In the genomic region with DNA sequence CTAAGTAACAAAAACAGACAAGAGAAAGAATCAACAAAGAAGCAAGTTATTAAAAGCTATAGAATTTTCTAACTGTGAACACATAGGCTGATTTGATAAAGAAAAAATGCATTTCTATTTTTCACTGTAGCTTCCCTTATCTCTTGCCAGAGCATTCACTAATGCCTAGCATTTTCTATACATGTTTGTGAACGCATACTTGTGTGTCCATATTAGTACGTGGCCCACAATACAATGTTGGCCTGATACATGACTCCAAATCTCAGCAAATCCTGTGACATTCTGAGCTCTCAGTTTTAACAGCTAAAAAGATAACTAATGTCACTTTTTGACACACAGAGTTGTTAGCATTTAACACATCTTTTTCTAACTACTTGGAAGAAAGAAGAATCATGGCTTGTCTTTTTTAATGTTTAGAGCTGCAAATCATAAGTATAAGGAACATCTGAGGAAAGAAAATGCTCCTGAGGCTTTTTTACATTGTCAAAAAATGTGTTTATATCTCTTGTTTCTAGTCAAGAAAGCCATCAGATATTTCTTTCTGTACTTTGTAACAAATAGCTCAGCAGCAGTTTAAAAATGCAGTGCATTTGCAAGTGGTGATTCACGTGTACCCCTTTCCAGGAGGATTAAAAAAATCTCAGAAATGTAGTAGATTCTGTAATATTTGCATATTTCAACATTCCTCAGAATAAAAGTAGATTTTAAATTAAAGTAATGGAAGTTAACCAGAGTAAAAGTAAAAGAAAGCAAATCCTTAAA, we compare ENCODE assay signal across 24 cellular contexts.
DNase-seq lines count a peak whose midpoint lies in the region; ATAC-seq and TF ChIP-seq lines count a peak whose summit lies in the region.
"Had no signal": no experiment of that assay in that cellular context is flagged by ENCODE, and none has a peak within 500 bp of the region (broad histone marks: within the 10 kb centered on the region; RNA-seq: fewer than 3 reads in every experiment).

No MANE protein-coding gene starts in this region.

- no peaks in the 10 kb centered on the region for H3K79me1 ChIP-seq in mesendoderm (ENCODE audit: low read length)

- H3K4me3 ChIP-seq in AG09309 (ENCODE audit: control insufficient read depth, low read depth, low read length) (no peak overlapping the region), cardiac fibroblast (replicated peaks in 1 of 2; ENCODE audit: low read depth in 2 of 2, low read length in 2 of 2) (no peak overlapping the region), mesendoderm (ENCODE audit: low read length) (no peak overlapping the region), transverse colon (no peak overlapping the region)
- H3K4me3 ChIP-seq: gastrocnemius medialis, lower lobe of right lung, right atrium auricular region, vagina had no signal

- no peaks in the 10 kb centered on the region for H3K9me3 ChIP-seq in transverse colon
- H3K9me3 ChIP-seq: gastrocnemius medialis, lower lobe of right lung, right atrium auricular region, vagina had no signal

- intact Hi-C loops in transverse colon (cut with DNase I; ENCODE audit: low total_unique reads): no loop called here

- no peak overlapping the region for H3K4me3 Mint-ChIP-seq in stimulated activated naive CD8-positive, alpha-beta T cell treated with anti-CD3 and anti-CD28 coated beads, Interleukin-15, amount 100 ng/mL, for 72 hours
- H3K4me3 Mint-ChIP-seq: activated CD8-positive, alpha-beta memory T cell treated with anti-CD3 and anti-CD28 coated beads, Interleukin-2, amount 10 ng/mL, durations not matched to agents 7 days and 5 days; activated T-helper 1 cell treated with anti-CD3 and anti-CD28 coated beads, Interleukin-12 subunit alpha, Interleukin-12 subunit beta, Interleukin-2, Interleukin-4 antibody, amounts not matched to agents 30 ng/mL and 10 ng/mL and 1 ng/mL, durations not matched to agents 14 hours and 24 hours and 36 hours had no signal

- no peak overlapping the region for H2BK15ac ChIP-seq in mesendoderm (replicated peaks; ENCODE audit: low read depth)

- no peak overlapping the region for H3K56ac ChIP-seq in mesendoderm (ENCODE audit: low read length)

- TF ChIP-seq EP300 in transverse colon (IDR thresholded peaks at IDR 0.05; ENCODE audit: low read depth): no peak

- H3K23ac ChIP-seq in mesendoderm (ENCODE audit: low read length): no peak overlapping the region

- H3K9ac ChIP-seq in mesendoderm (ENCODE audit: low read length): no peak overlapping the region

- in situ Hi-C loops in transverse colon (cut with MboI; ENCODE audit: low pct_ligation_motif_present in 1 of 4, low pct_unique_long_range_greater_than_20kb in 1 of 4, low sequenced_read_pairs in 3 of 4): no loop called here

- no peak overlapping the region for H3K4me2 ChIP-seq in mesendoderm (ENCODE audit: low read length)

- DNase-seq in AG09309 (ENCODE audit: low read depth) (peak; percentile 8), NCI-H226 (peak; percentile 23), cardiac fibroblast (ENCODE audit: low read depth in 2 of 2) (peak; percentile 68 to 86), mesendoderm (peak; percentile 11), NCI-H1930 (lab: John Stamatoyannopoulos, UW) (no peak), transverse colon (no peak)
- no peak for DNase-seq in stimulated activated naive CD8-positive, alpha-beta T cell treated with anti-CD3 and anti-CD28 coated beads, Interleukin-15, amount 100 ng/mL, for 72 hours
- no peak for DNase-seq in stimulated activated CD4-positive, alpha-beta T cell treated with anti-CD3 and anti-CD28 coated beads, Interleukin-4, amount 100 ng/mL, for 4 hours
- DNase-seq: activated CD4-positive, alpha-beta T cell treated with anti-CD3 and anti-CD28 coated beads for 48 hours; activated CD8-positive, alpha-beta memory T cell treated with anti-CD3 and anti-CD28 coated beads, Interleukin-2, amount 10 ng/mL, durations not matched to agents 7 days and 5 days; dermis blood vessel endothelial cell; gastrocnemius medialis; GOT3; lower lobe of right lung; NCI-H1417; NCI-H2171 treated with DMSO at 0.1 percent for 48 hours; NCI-H69; occipital lobe; stimulated activated CD4-positive, alpha-beta T cell treated with anti-CD3 and anti-CD28 coated beads, Interleukin-15, amount 100 ng/mL, for 24 hours had no signal

- TF ChIP-seq CTCF in AG09309 (IDR thresholded peaks at IDR 0.05; ENCODE audit: control insufficient read depth, insufficient read depth, low read depth, low read length, missing control alignments) (no peak), cardiac fibroblast (IDR thresholded peaks at IDR 0.05; ENCODE audit: low read depth, low read length) (no peak), transverse colon (IDR thresholded peaks at IDR 0.05) (no peak)

- no peak overlapping the region for H3K18ac ChIP-seq in mesendoderm (ENCODE audit: low read length)

- no peaks in the 10 kb centered on the region for H3K36me3 ChIP-seq in mesendoderm (ENCODE audit: control insufficient read depth, insufficient read depth, low read length)
- H3K36me3 ChIP-seq in transverse colon: no peaks in the 10 kb centered on the region
- H3K36me3 ChIP-seq: gastrocnemius medialis, lower lobe of right lung, right atrium auricular region, vagina had no signal

- H2BK120ac ChIP-seq in mesendoderm (ENCODE audit: low read depth, low read length): no peak overlapping the region

- no peaks in the 10 kb centered on the region for H3K79me2 ChIP-seq in mesendoderm (ENCODE audit: control insufficient read depth, insufficient read depth, low read length)

- no peak for ATAC-seq in stimulated activated naive CD8-positive, alpha-beta T cell treated with anti-CD3 and anti-CD28 coated beads, Interleukin-15, amount 100 ng/mL, for 72 hours
- ATAC-seq: activated CD8-positive, alpha-beta memory T cell treated with anti-CD3 and anti-CD28 coated beads, Interleukin-2, amount 10 ng/mL, durations not matched to agents 7 days and 5 days; activated naive CD4-positive, alpha-beta T cell treated with anti-CD3 and anti-CD28 coated beads, Interleukin-2, amount 50 U/mL, for 72 hours; gastrocnemius medialis; lower lobe of right lung had no signal

- H2AK5ac ChIP-seq in mesendoderm (ENCODE audit: low read length): no peak overlapping the region

- TF ChIP-seq POLR2A in transverse colon (IDR thresholded peaks at IDR 0.05): no peak

- no peak overlapping the region for H3K4ac ChIP-seq in mesendoderm (ENCODE audit: low read depth, low read length)

- no peak overlapping the region for H4K5ac ChIP-seq in mesendoderm (ENCODE audit: low read length)

- H4K8ac ChIP-seq in mesendoderm (ENCODE audit: low read depth, low read length): no peak overlapping the region

- H3K9me3 Mint-ChIP-seq in stimulated activated naive CD8-positive, alpha-beta T cell treated with anti-CD3 and anti-CD28 coated beads, Interleukin-15, amount 100 ng/mL, for 72 hours: no peaks in the 10 kb centered on the region
- H3K9me3 Mint-ChIP-seq: activated T-helper 1 cell treated with anti-CD3 and anti-CD28 coated beads, Interleukin-12 subunit alpha, Interleukin-12 subunit beta, Interleukin-2, Interleukin-4 antibody, amounts not matched to agents 30 ng/mL and 10 ng/mL and 1 ng/mL, durations not matched to agents 14 hours and 24 hours and 36 hours had no signal

- WGBS in mesendoderm (ENCODE audit: extremely low coverage, insufficient coverage, low lambda C conversion rate): no CpG with 5 or more reads among the region's 3 CpGs
- 51 to 61% methylated on average over 3 of the region's 3 CpGs for WGBS in transverse colon (ENCODE audit: low coverage in 1 of 2), 2 donors

- no peaks in the 10 kb centered on the region for H3K27me3 Mint-ChIP-seq in stimulated activated naive CD8-positive, alpha-beta T cell treated with anti-CD3 and anti-CD28 coated beads, Interleukin-15, amount 100 ng/mL, for 72 hours
- H3K27me3 Mint-ChIP-seq: activated CD8-positive, alpha-beta memory T cell treated with anti-CD3 and anti-CD28 coated beads, Interleukin-2, amount 10 ng/mL, durations not matched to agents 7 days and 5 days had no signal

- H3K27me3 ChIP-seq in mesendoderm (ENCODE audit: insufficient read depth, low read length, poor library complexity) (no peaks in the 10 kb centered on the region), transverse colon (no peaks in the 10 kb centered on the region)
- H3K27me3 ChIP-seq: gastrocnemius medialis, right atrium auricular region, vagina had no signal

- H3K27ac ChIP-seq in mesendoderm (ENCODE audit: low read depth, low read length) (no peak overlapping the region), transverse colon (no peak overlapping the region)
- H3K27ac ChIP-seq: C4-2B, gastrocnemius medialis, lower lobe of right lung, right atrium auricular region, vagina had no signal

- no peak overlapping the region for H2BK5ac ChIP-seq in mesendoderm (ENCODE audit: low read length)

- no peaks in the 10 kb centered on the region for H3K4me1 Mint-ChIP-seq in stimulated activated naive CD8-positive, alpha-beta T cell treated with anti-CD3 and anti-CD28 coated beads, Interleukin-15, amount 100 ng/mL, for 72 hours
- H3K4me1 Mint-ChIP-seq: activated CD8-positive, alpha-beta memory T cell treated with anti-CD3 and anti-CD28 coated beads, Interleukin-2, amount 10 ng/mL, durations not matched to agents 7 days and 5 days had no signal

- H3K27ac Mint-ChIP-seq in stimulated activated naive CD8-positive, alpha-beta T cell treated with anti-CD3 and anti-CD28 coated beads, Interleukin-15, amount 100 ng/mL, for 72 hours: no peak overlapping the region
- H3K27ac Mint-ChIP-seq: activated CD8-positive, alpha-beta memory T cell treated with anti-CD3 and anti-CD28 coated beads, Interleukin-2, amount 10 ng/mL, durations not matched to agents 7 days and 5 days; activated naive CD4-positive, alpha-beta T cell treated with anti-CD3 and anti-CD28 coated beads, Interleukin-2, amount 50 U/mL, for 72 hours; activated T-helper 1 cell treated with anti-CD3 and anti-CD28 coated beads, Interleukin-12 subunit alpha, Interleukin-12 subunit beta, Interleukin-2, Interleukin-4 antibody, amounts not matched to agents 30 ng/mL and 10 ng/mL and 1 ng/mL, durations not matched to agents 14 hours and 24 hours and 36 hours had no signal

- H3K4me1 ChIP-seq in mesendoderm (ENCODE audit: control insufficient read depth, low read depth, low read length) (no peaks in the 10 kb centered on the region), transverse colon (no peaks in the 10 kb centered on the region)
- H3K4me1 ChIP-seq: gastrocnemius medialis, lower lobe of right lung, right atrium auricular region, vagina had no signal

Comparison
In these comparisons a context has a peak if more than half of its experiments do, and no peak if none do; other contexts are left out.
1. DNase-seq: peak in AG09309 (single experiment), NCI-H226 (single experiment), cardiac fibroblast (2 of 2) and mesendoderm (single experiment); none in stimulated activated naive CD8-positive, alpha-beta T cell treated with anti-CD3 and anti-CD28 coated beads, Interleukin-15, amount 100 ng/mL, for 72 hours (0 of 2), stimulated activated CD4-positive, alpha-beta T cell treated with anti-CD3 and anti-CD28 coated beads, Interleukin-4, amount 100 ng/mL, for 4 hours (0 of 2), NCI-H1930 (0 of 2) and transverse colon (single experiment).